8 cellular contexts compared by ENCODE assay signal in genomic region chr17:80260791-80261158, GRCh38. TPM values are rescaled to one million over a fixed set of nuclear protein-coding genes. Genes with fewer than 3 reads are reported as not detected.
DNase-seq lines count a peak whose midpoint lies in the region; ATAC-seq, FAIRE-seq and TF ChIP-seq lines count a peak whose summit lies in the region.

Gene RNF213, plus strand, starts transcription at chr17:80260852. Its CDS starts 2,830 bp downstream, at chr17:80263682.

- H3K36me3 ChIP-seq in bronchial epithelial cell (ENCODE audit: control insufficient read depth, insufficient read depth, low read length) (peaks cover 7% of the 10 kb centered on the region), spleen (peaks cover 0 to 16% (median under 1%) of the 10 kb centered on the region in 6 donors)

- FAIRE-seq in HTR-8/SVneo (lab: Jason Lieb, UNC), result no peak
- FAIRE-seq in bronchial epithelial cell (lab: Jason Lieb, UNC), result no peak

- H3K27me3 ChIP-seq in bronchial epithelial cell (ENCODE audit: control insufficient read depth, insufficient read depth, low read length) (no peaks in the 10 kb centered on the region), spleen (replicated peaks in 1 of 7) (no peaks in the 10 kb centered on the region)

- H3K4me1 ChIP-seq in spleen, result peaks cover 24 to 74% (median 64%) of the 10 kb centered on the region in 6 donors

- peak within 1 kb of the TSS; percentile 97 to 100 (median 99) for H3K27ac ChIP-seq in spleen

- TF ChIP-seq CTCF in bronchial epithelial cell (IDR thresholded peaks at IDR 0.05; ENCODE audit: insufficient read depth, low read length, severe bottlenecking) (no peak), spleen (IDR thresholded peaks at IDR 0.05 in 8 of 11, conservative IDR thresholded peaks at IDR 0.05 in 3 of 11) (no peak)

- 0 to 3% (median 1%) methylated on average over 1 to 52 of the region's 54 CpGs; no CpG with 5 or more reads in 1 of the 5 donors for WGBS in spleen, 5 donors

- no peaks in the 10 kb centered on the region for H3K9me3 ChIP-seq in spleen

- TF ChIP-seq POLR2A in spleen (IDR thresholded peaks at IDR 0.05), result peak in 2 of 3 donors; percentile 8 to 66

- DNase-seq in SIG-M5 treated with dmso at 0.1 percent for 504 hours (lab: John Stamatoyannopoulos, UW; ENCODE audit: unreplicated experiment) (peak; percentile 23), SIG-M5 (lab: John Stamatoyannopoulos, UW) (no peak), HTR-8/SVneo (ENCODE audit: insufficient read length, low spot score) (peak; percentile 70), T-helper 22 cell (ENCODE audit: low read depth) (peak; percentile 56), bronchial epithelial cell (ENCODE audit: low read depth) (no peak), iPS-NIHi7 (ENCODE audit: extremely low spot score) (peak; percentile 77), spleen (peak; percentile 95)

- no peak for ATAC-seq in GM18868 (IDR thresholded peaks at IDR 0.05; ENCODE audit: unreplicated experiment)

- H3K4me3 ChIP-seq in bronchial epithelial cell (ENCODE audit: low read depth, low read length) (peak within 1 kb of the TSS; percentile 75), spleen (peak within 1 kb of the TSS; percentile 78 to 99 (median 95))

- intact Hi-C loops in spleen (cut with DNase I; ENCODE audit: low total_unique reads), result no loop called here

RNA-seq across cellular contexts. Expression of gene RNF213, which starts in this region (rescaled TPM):
- total RNA-seq in bronchial epithelial cell, result 41.3 and 46.2 TPM in 2 replicates
- total RNA-seq in spleen, result 100 to 1,000 TPM; 303 to 481 (median 353) TPM
- polyA plus RNA-seq in spleen, result 10 to 100 TPM; 36.7 to 78.7 (median 57.0) TPM

Comparison
In these comparisons a context has a peak if more than half of its experiments do, and no peak if none do; other contexts are left out.
1. DNase-seq: peak in SIG-M5 treated with dmso at 0.1 percent for 504 hours (single experiment), HTR-8/SVneo (single experiment), T-helper 22 cell (single experiment), iPS-NIHi7 (single experiment) and spleen (single experiment); none in SIG-M5 (single experiment) and bronchial epithelial cell (single experiment).